Comparison of ENCODE assay signal across 31 cellular contexts in the genomic region with DNA sequence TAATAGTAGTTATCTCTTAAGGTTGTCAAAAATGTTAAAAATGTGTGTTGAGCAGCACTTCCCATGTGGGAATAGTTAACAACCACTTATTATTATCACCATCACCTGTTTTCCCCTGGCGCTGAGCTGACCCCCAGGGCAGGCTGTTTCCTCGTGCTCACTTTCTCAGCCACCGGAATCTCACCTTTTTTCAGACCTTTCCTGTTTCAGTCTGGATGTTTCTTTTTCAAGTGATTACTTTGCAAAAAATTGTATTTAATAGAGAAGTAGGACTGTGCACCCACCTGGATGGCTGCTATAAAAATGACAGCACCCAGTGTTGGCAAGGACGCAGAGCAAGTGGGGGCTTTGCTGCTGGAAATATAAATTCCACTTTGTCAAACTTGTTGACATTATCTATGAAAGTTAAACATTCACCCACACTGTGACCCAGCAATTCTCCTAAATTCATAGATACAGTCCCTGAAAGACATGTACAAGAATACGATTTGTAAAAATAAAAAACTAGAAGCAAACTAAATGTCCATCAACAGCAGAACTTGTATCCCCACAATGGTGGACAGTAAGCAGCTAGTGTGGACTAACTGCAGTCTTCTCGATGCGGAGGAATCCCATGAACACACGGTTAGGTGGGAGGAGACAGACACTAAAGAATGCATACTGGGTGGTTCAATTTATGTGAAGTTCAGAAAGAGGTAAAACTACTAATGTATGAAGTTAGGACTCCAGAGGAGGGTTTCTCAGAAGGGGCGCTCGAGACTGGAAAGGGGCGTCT.
A peak's percentile ranks its signal among the peaks of the same experiment; 100 is the strongest.
DNase-seq lines count a peak whose midpoint lies in the region; ATAC-seq and TF ChIP-seq lines count a peak whose summit lies in the region.
"Had no signal": no experiment of that assay in that cellular context is flagged by ENCODE, and none has a peak within 500 bp of the region (broad histone marks: within the 10 kb centered on the region; RNA-seq: fewer than 3 reads in every experiment).

No MANE protein-coding gene starts in this region.

- H3K27me3 ChIP-seq in Caco-2 (replicated peaks; ENCODE audit: control insufficient read depth, insufficient read depth, low read length) = no peaks in the 10 kb centered on the region
- no peaks in the 10 kb centered on the region for H3K27me3 ChIP-seq in body of pancreas
- H3K27me3 ChIP-seq in right lobe of liver = no peaks in the 10 kb centered on the region
- H3K27me3 ChIP-seq in mesendoderm (ENCODE audit: insufficient read depth, low read length, poor library complexity) = no peaks in the 10 kb centered on the region
- H3K27me3 ChIP-seq: adrenal gland, suprapubic skin, vagina had no signal

- H3K9ac ChIP-seq in mesendoderm (ENCODE audit: low read length) = no peak overlapping the region
- H3K9ac ChIP-seq: SK-N-SH had no signal

- H4K5ac ChIP-seq in mesendoderm (ENCODE audit: low read length) = no peak overlapping the region

- H3K27me3 Mint-ChIP-seq in Caco-2 (ENCODE audit: insufficient read depth, unreplicated experiment) (no peaks in the 10 kb centered on the region), progenitor cell of endocrine pancreas (no peaks in the 10 kb centered on the region)
- H3K27me3 Mint-ChIP-seq in activated T-helper 17 cell treated with anti-CD3 and anti-CD28 coated beads, Interleukin-2, amount 50 U/mL, for 72 hours = peaks cover 19% of the 10 kb centered on the region

- WGBS in body of pancreas, 2 donors = 46 to 49% methylated on average over 11 of the region's 11 CpGs
- WGBS in right lobe of liver (ENCODE audit: insufficient coverage, low coverage, low lambda C conversion rate, missing lambda C conversion rate) = 47% methylated on average over 11 of the region's 11 CpGs
- no CpG with 5 or more reads among the region's 11 CpGs for WGBS in mesendoderm (ENCODE audit: extremely low coverage, insufficient coverage, low lambda C conversion rate)

- H2AK5ac ChIP-seq in mesendoderm (ENCODE audit: low read length) = no peak overlapping the region

- H3K27ac Mint-ChIP-seq in Caco-2 (ENCODE audit: unreplicated experiment) (peak overlapping the region; percentile 82), progenitor cell of endocrine pancreas (peak overlapping the region; percentile 57)
- H3K27ac Mint-ChIP-seq in activated T-helper 17 cell treated with anti-CD3 and anti-CD28 coated beads, Interleukin-2, amount 50 U/mL, for 72 hours = no peak overlapping the region
- H3K27ac Mint-ChIP-seq: activated CD4-positive, alpha-beta memory T cell treated with anti-CD3 and anti-CD28 coated beads for 36 hours; activated naive CD4-positive, alpha-beta T cell treated with anti-CD3 and anti-CD28 coated beads, Interleukin-2, amount 10 ng/mL, durations not matched to agents 7 days and 5 days; CD4-positive, alpha-beta T cell; HFFc6; naive B cell had no signal

- TF ChIP-seq POLR2A in body of pancreas (IDR thresholded peaks at IDR 0.05) (no peak), right lobe of liver (IDR thresholded peaks at IDR 0.05) (no peak)

- H3K36me3 ChIP-seq in Caco-2 (ENCODE audit: control insufficient read depth, insufficient read depth, low read length) = no peaks in the 10 kb centered on the region
- H3K36me3 ChIP-seq in body of pancreas (replicated peaks in 1 of 2; ENCODE audit: insufficient read depth in 1 of 2, low read depth in 2 of 2) = no peaks in the 10 kb centered on the region
- no peaks in the 10 kb centered on the region for H3K36me3 ChIP-seq in right lobe of liver
- H3K36me3 ChIP-seq in mesendoderm (ENCODE audit: control insufficient read depth, insufficient read depth, low read length) = no peaks in the 10 kb centered on the region
- H3K36me3 ChIP-seq: adrenal gland, heart left ventricle, suprapubic skin, vagina had no signal

- H3K9me3 Mint-ChIP-seq in Caco-2 (ENCODE audit: unreplicated experiment) (no peaks in the 10 kb centered on the region), progenitor cell of endocrine pancreas (ENCODE audit: low read depth) (no peaks in the 10 kb centered on the region)
- no peaks in the 10 kb centered on the region for H3K9me3 Mint-ChIP-seq in activated T-helper 17 cell treated with anti-CD3 and anti-CD28 coated beads, Interleukin-2, amount 50 U/mL, for 72 hours
- H3K9me3 Mint-ChIP-seq: activated CD4-positive, alpha-beta memory T cell treated with anti-CD3 and anti-CD28 coated beads for 36 hours; activated naive CD4-positive, alpha-beta T cell treated with anti-CD3 and anti-CD28 coated beads, Interleukin-2, amount 10 ng/mL, durations not matched to agents 7 days and 5 days; CD4-positive, alpha-beta T cell; HFFc6 had no signal

- no peak for TF ChIP-seq CTCF in Caco-2 (IDR thresholded peaks at IDR 0.05; ENCODE audit: insufficient read depth in 1 of 2, low read depth in 1 of 2, low read length in 1 of 2, severe bottlenecking in 1 of 2, unreplicated experiment in 1 of 2)
- TF ChIP-seq CTCF in body of pancreas (IDR thresholded peaks at IDR 0.05) = no peak
- TF ChIP-seq CTCF in right lobe of liver (IDR thresholded peaks at IDR 0.05) = no peak
- TF ChIP-seq CTCF in progenitor cell of endocrine pancreas (IDR thresholded peaks at IDR 0.05; ENCODE audit: unreplicated experiment) = no peak

- H3K4ac ChIP-seq in mesendoderm (ENCODE audit: low read depth, low read length) = no peak overlapping the region

- peaks cover 50% of the 10 kb centered on the region for H3K4me1 Mint-ChIP-seq in Caco-2 (ENCODE audit: low read depth, unreplicated experiment)
- peaks cover 57% of the 10 kb centered on the region for H3K4me1 Mint-ChIP-seq in progenitor cell of endocrine pancreas (ENCODE audit: low read depth)
- no peaks in the 10 kb centered on the region for H3K4me1 Mint-ChIP-seq in activated T-helper 17 cell treated with anti-CD3 and anti-CD28 coated beads, Interleukin-2, amount 50 U/mL, for 72 hours
- H3K4me1 Mint-ChIP-seq: activated naive CD4-positive, alpha-beta T cell treated with anti-CD3 and anti-CD28 coated beads, Interleukin-2, amount 10 ng/mL, durations not matched to agents 7 days and 5 days; naive B cell had no signal

- CTCF ChIA-PET in Caco-2 (lab: Charles Lee) = interaction anchor here (0.6 to 2.3 kb wide), 4 partner anchors 8 to 135 kb away, joined by 3 to 10 read pairs (median 4); no protein-coding TSS in a partner anchor

- POLR2A ChIA-PET in Caco-2 (lab: Charles Lee) = interaction anchor here (1.8 kb wide), 1 partner anchor 10 kb away, joined by 10 read pairs; no protein-coding TSS in a partner anchor

- H3K4me2 ChIP-seq in mesendoderm (ENCODE audit: low read length) = no peak overlapping the region
- H3K4me2 ChIP-seq: SK-N-SH had no signal

- no peak overlapping the region for H3K56ac ChIP-seq in mesendoderm (ENCODE audit: low read length)

- H3K4me1 ChIP-seq in Caco-2 = peaks cover 45% of the 10 kb centered on the region
- peaks cover 27% of the 10 kb centered on the region for H3K4me1 ChIP-seq in body of pancreas
- H3K4me1 ChIP-seq in right lobe of liver = peaks cover 0 to 6% (median 3%) of the 10 kb centered on the region in 4 donors
- no peaks in the 10 kb centered on the region for H3K4me1 ChIP-seq in mesendoderm (ENCODE audit: control insufficient read depth, low read depth, low read length)
- H3K4me1 ChIP-seq: adrenal gland had no signal

- intact Hi-C loops in Caco-2 (cut with micrococcal nuclease; ENCODE audit: unreplicated experiment) (loop anchor here (2.0 kb wide), 1 partner anchor 36 kb away; no protein-coding TSS in a partner anchor), body of pancreas (cut with DNase I) (no loop called here), right lobe of liver (cut with DNase I) (no loop called here)

- no peaks in the 10 kb centered on the region for H3K9me3 ChIP-seq in Caco-2
- no peaks in the 10 kb centered on the region for H3K9me3 ChIP-seq in body of pancreas
- H3K9me3 ChIP-seq in right lobe of liver = no peaks in the 10 kb centered on the region
- H3K9me3 ChIP-seq: adrenal gland, heart left ventricle, SK-N-SH, suprapubic skin, vagina had no signal

- H3K18ac ChIP-seq in mesendoderm (ENCODE audit: low read length) = no peak overlapping the region

- no peak overlapping the region for H2BK120ac ChIP-seq in mesendoderm (ENCODE audit: low read depth, low read length)

- H3K4me3 ChIP-seq in Caco-2 (ENCODE audit: low read depth, low read length) (no peak overlapping the region), body of pancreas (no peak overlapping the region), right lobe of liver (peak overlapping the region; percentile 14 to 53 (median 47)), mesendoderm (ENCODE audit: low read length) (no peak overlapping the region)
- H3K4me3 ChIP-seq: adrenal gland, dorsolateral prefrontal cortex, heart left ventricle, suprapubic skin, vagina had no signal

- ATAC-seq in body of pancreas = peak; percentile 69
- peak; percentile 16 to 51 (median 39) for ATAC-seq in right lobe of liver
- no peak for ATAC-seq in activated T-helper 17 cell treated with anti-CD3 and anti-CD28 coated beads, Interleukin-2, amount 50 U/mL, for 72 hours (replicated peaks)
- no peak for ATAC-seq in GM18867 (IDR thresholded peaks at IDR 0.05; ENCODE audit: unreplicated experiment)
- ATAC-seq: PC-3 had no signal

- BruUV-seq in Caco-2 (replicated peaks; lab: Mats Ljungman, UMichigan) = TSS peak; percentile 95

- H3K27ac ChIP-seq in body of pancreas (peak overlapping the region in 3 of 4 donors; percentile 6 to 55 (median 44)), right lobe of liver (peak overlapping the region; percentile 52 to 68 (median 64)), mesendoderm (ENCODE audit: low read depth, low read length) (no peak overlapping the region)
- H3K27ac ChIP-seq: adrenal gland, dorsolateral prefrontal cortex, vagina had no signal

- no peaks in the 10 kb centered on the region for H3K79me2 ChIP-seq in mesendoderm (ENCODE audit: control insufficient read depth, insufficient read depth, low read length)

- no peaks in the 10 kb centered on the region for H3K79me1 ChIP-seq in mesendoderm (ENCODE audit: low read length)

- H3K4me3 Mint-ChIP-seq in Caco-2 (ENCODE audit: unreplicated experiment) (peak overlapping the region; percentile 50), progenitor cell of endocrine pancreas (ENCODE audit: low read depth) (no peak overlapping the region)
- H3K4me3 Mint-ChIP-seq in activated T-helper 17 cell treated with anti-CD3 and anti-CD28 coated beads, Interleukin-2, amount 50 U/mL, for 72 hours = no peak overlapping the region
- H3K4me3 Mint-ChIP-seq: activated CD4-positive, alpha-beta memory T cell treated with anti-CD3 and anti-CD28 coated beads for 36 hours; activated naive CD4-positive, alpha-beta T cell treated with anti-CD3 and anti-CD28 coated beads, Interleukin-2, amount 10 ng/mL, durations not matched to agents 7 days and 5 days; CD4-positive, alpha-beta T cell; HFFc6; naive B cell had no signal

- no peaks in the 10 kb centered on the region for H3K36me3 Mint-ChIP-seq in Caco-2 (ENCODE audit: insufficient read depth, unreplicated experiment)
- H3K36me3 Mint-ChIP-seq in progenitor cell of endocrine pancreas (ENCODE audit: insufficient read depth) = no peaks in the 10 kb centered on the region
- H3K36me3 Mint-ChIP-seq in activated T-helper 17 cell treated with anti-CD3 and anti-CD28 coated beads, Interleukin-2, amount 50 U/mL, for 72 hours (ENCODE audit: low read depth) = no peaks in the 10 kb centered on the region
- H3K36me3 Mint-ChIP-seq: activated CD4-positive, alpha-beta memory T cell treated with anti-CD3 and anti-CD28 coated beads for 36 hours; activated naive CD4-positive, alpha-beta T cell treated with anti-CD3 and anti-CD28 coated beads, Interleukin-2, amount 10 ng/mL, durations not matched to agents 7 days and 5 days; naive B cell had no signal

- no peak overlapping the region for H2BK5ac ChIP-seq in mesendoderm (ENCODE audit: low read length)

- peak; percentile 44 to 60 for DNase-seq in Caco-2
- DNase-seq in body of pancreas = no peak
- no peak for DNase-seq in right lobe of liver
- DNase-seq in progenitor cell of endocrine pancreas (ENCODE audit: low spot score, unreplicated experiment) = no peak
- DNase-seq in SKM-1 (lab: John Stamatoyannopoulos, UW; ENCODE audit: unreplicated experiment) = no peak
- no peak for DNase-seq in mesendoderm
- DNase-seq: activated CD4-positive, alpha-beta memory T cell treated with anti-CD3 and anti-CD28 coated beads for 36 hours; activated CD4-positive, CD25-positive, alpha-beta regulatory T cell treated with anti-CD3 and anti-CD28 coated beads, Interleukin-2, amount 50 U/mL, for 72 hours; activated CD8-positive, alpha-beta memory T cell treated with anti-CD3 and anti-CD28 coated beads, Interleukin-2, amount 50 U/mL, for 4 hours; activated naive CD4-positive, alpha-beta T cell treated with anti-CD3 and anti-CD28 coated beads, Interleukin-2, amount 10 ng/mL, durations not matched to agents 7 days and 5 days; AML-193; CD4-positive, alpha-beta T cell; dorsolateral prefrontal cortex; foreskin melanocyte; heart left ventricle; HFFc6; IMR-90; mesenchymal stem cell; naive B cell; NCI-H187; NCI-H510A treated with DMSO at 0.1 percent for 48 hours; nucleus accumbens; PC-3; SK-N-SH; stimulated activated naive CD4-positive, alpha-beta T cell treated with Interleukin-2 at 50 U/mL for 16 hours; T-helper 2 cell had no signal

- no peak overlapping the region for H2BK15ac ChIP-seq in mesendoderm (replicated peaks; ENCODE audit: low read depth)

- H3K23ac ChIP-seq in mesendoderm (ENCODE audit: low read length) = no peak overlapping the region

- no peak overlapping the region for H4K8ac ChIP-seq in mesendoderm (ENCODE audit: low read depth, low read length)

Comparison
In these comparisons a context has a peak if more than half of its experiments do, and no peak if none do; other contexts are left out.
1. DNase-seq: peak in Caco-2 (2 of 2); none in body of pancreas (0 of 4), right lobe of liver (0 of 3), progenitor cell of endocrine pancreas (single experiment), SKM-1 (single experiment) and mesendoderm (single experiment).
2. H3K4me3 ChIP-seq: peak in right lobe of liver (3 of 3); none in Caco-2 (single experiment), body of pancreas (0 of 2) and mesendoderm (single experiment).
3. ATAC-seq: peak in body of pancreas (single experiment) and right lobe of liver (4 of 4); none in activated T-helper 17 cell treated with anti-CD3 and anti-CD28 coated beads, Interleukin-2, amount 50 U/mL, for 72 hours (single experiment) and GM18867 (single experiment).